Comparison of ENCODE assay signal across 8 cellular contexts in genomic region chr9:11319477-11320060, GRCh38.
A peak's percentile ranks its signal among the peaks of the same experiment; 100 is the strongest.
DNase-seq lines count a peak whose midpoint lies in the region; ATAC-seq and TF ChIP-seq lines count a peak whose summit lies in the region.

No MANE protein-coding gene starts in this region.

- peak in 7 of 9 donors; percentile 24 to 51 (median 32) for TF ChIP-seq CTCF in heart right ventricle (IDR thresholded peaks at IDR 0.05)
- peak in 1 of 2 donors; percentile 55 for TF ChIP-seq CTCF in right atrium auricular region (IDR thresholded peaks at IDR 0.05)
- TF ChIP-seq CTCF in fibroblast of pulmonary artery (IDR thresholded peaks at IDR 0.05; ENCODE audit: low read length, missing control alignments): peak; percentile 38
- TF ChIP-seq CTCF in tibial nerve (IDR thresholded peaks at IDR 0.05): peak in 1 of 5 experiments; percentile 8

- H3K4me1 ChIP-seq in heart right ventricle: no peaks in the 10 kb centered on the region
- H3K4me1 ChIP-seq in right atrium auricular region: no peaks in the 10 kb centered on the region
- no peaks in the 10 kb centered on the region for H3K4me1 ChIP-seq in tibial nerve
- H3K4me1 ChIP-seq in effector memory CD4-positive, alpha-beta T cell (ENCODE audit: control insufficient read depth, insufficient read depth, low read length, poor library complexity, severe bottlenecking): no peaks in the 10 kb centered on the region

- no peak for TF ChIP-seq EP300 in tibial nerve (IDR thresholded peaks at IDR 0.05)

- intact Hi-C loops in heart right ventricle (cut with DNase I): loop anchor here in 1 of 10 donors (10.0 kb wide), 1 partner anchor 1275 kb away; no protein-coding TSS in a partner anchor

- H3K4me3 ChIP-seq in heart right ventricle: no peak overlapping the region
- H3K4me3 ChIP-seq in right atrium auricular region: no peak overlapping the region
- H3K4me3 ChIP-seq in fibroblast of pulmonary artery (replicated peaks; ENCODE audit: low read depth, low read length): no peak overlapping the region
- no peak overlapping the region for H3K4me3 ChIP-seq in tibial nerve
- no peak overlapping the region for H3K4me3 ChIP-seq in effector memory CD4-positive, alpha-beta T cell (ENCODE audit: insufficient read depth, low read depth, low read length, poor library complexity, severe bottlenecking)

- 25 to 26% methylated on average over 7 of the region's 7 CpGs for WGBS in heart right ventricle, 2 donors
- 30 to 32% methylated on average over 7 of the region's 7 CpGs for WGBS in tibial nerve, 2 donors

- no peaks in the 10 kb centered on the region for H3K36me3 ChIP-seq in heart right ventricle
- no peaks in the 10 kb centered on the region for H3K36me3 ChIP-seq in right atrium auricular region
- no peaks in the 10 kb centered on the region for H3K36me3 ChIP-seq in tibial nerve
- H3K36me3 ChIP-seq in effector memory CD4-positive, alpha-beta T cell (ENCODE audit: control insufficient read depth, insufficient read depth, low read length): no peaks in the 10 kb centered on the region

- H3K9me3 ChIP-seq in heart right ventricle (no peaks in the 10 kb centered on the region), right atrium auricular region (no peaks in the 10 kb centered on the region), tibial nerve (no peaks in the 10 kb centered on the region)
- no peaks in the 10 kb centered on the region for H3K9me3 ChIP-seq in effector memory CD4-positive, alpha-beta T cell (ENCODE audit: control insufficient read depth, low read length)

- DNase-seq in heart right ventricle (no peak), right atrium auricular region (ENCODE audit: low spot score) (no peak), NCI-H748 (lab: John Stamatoyannopoulos, UW; ENCODE audit: unreplicated experiment) (peak; percentile 81), fibroblast of pulmonary artery (ENCODE audit: low read depth) (peak; percentile 13), tibial nerve (ENCODE audit: low spot score in 2 of 2) (no peak)
- no peak for DNase-seq in stimulated activated naive CD8-positive, alpha-beta T cell treated with anti-CD3 and anti-CD28 coated beads, Interleukin-15, Interleukin-2, amounts not matched to agents 100 U/mL and 50 U/mL, for 24 hours
- DNase-seq in effector memory CD4-positive, alpha-beta T cell: no peak

- no peak for TF ChIP-seq POLR2A in tibial nerve (IDR thresholded peaks at IDR 0.05)

- H3K27me3 ChIP-seq in heart right ventricle (no peaks in the 10 kb centered on the region), right atrium auricular region (no peaks in the 10 kb centered on the region), tibial nerve (no peaks in the 10 kb centered on the region)
- H3K27me3 ChIP-seq in effector memory CD4-positive, alpha-beta T cell (replicated peaks; ENCODE audit: control insufficient read depth, insufficient read depth, low read length, poor library complexity, severe bottlenecking): no peaks in the 10 kb centered on the region

- ATAC-seq in heart right ventricle (no peak), HG03175 (IDR thresholded peaks at IDR 0.05; ENCODE audit: unreplicated experiment) (no peak)
- no peak for ATAC-seq in stimulated activated naive CD8-positive, alpha-beta T cell treated with anti-CD3 and anti-CD28 coated beads, Interleukin-15, Interleukin-2, amounts not matched to agents 100 U/mL and 50 U/mL, for 24 hours

- no peak overlapping the region for H3K27ac ChIP-seq in heart right ventricle
- H3K27ac ChIP-seq in right atrium auricular region: no peak overlapping the region
- H3K27ac ChIP-seq in tibial nerve: no peak overlapping the region
- no peak overlapping the region for H3K27ac ChIP-seq in effector memory CD4-positive, alpha-beta T cell (ENCODE audit: insufficient read depth, low read length, poor library complexity, severe bottlenecking)

Comparison
In these comparisons a context has a peak if more than half of its experiments do, and no peak if none do; other contexts are left out.
1. DNase-seq: peak in NCI-H748 (single experiment) and fibroblast of pulmonary artery (single experiment); none in heart right ventricle (0 of 2), right atrium auricular region (single experiment), stimulated activated naive CD8-positive, alpha-beta T cell treated with anti-CD3 and anti-CD28 coated beads, Interleukin-15, Interleukin-2, amounts not matched to agents 100 U/mL and 50 U/mL, for 24 hours (single experiment), tibial nerve (0 of 2) and effector memory CD4-positive, alpha-beta T cell (0 of 3).